In the genomic region with DNA sequence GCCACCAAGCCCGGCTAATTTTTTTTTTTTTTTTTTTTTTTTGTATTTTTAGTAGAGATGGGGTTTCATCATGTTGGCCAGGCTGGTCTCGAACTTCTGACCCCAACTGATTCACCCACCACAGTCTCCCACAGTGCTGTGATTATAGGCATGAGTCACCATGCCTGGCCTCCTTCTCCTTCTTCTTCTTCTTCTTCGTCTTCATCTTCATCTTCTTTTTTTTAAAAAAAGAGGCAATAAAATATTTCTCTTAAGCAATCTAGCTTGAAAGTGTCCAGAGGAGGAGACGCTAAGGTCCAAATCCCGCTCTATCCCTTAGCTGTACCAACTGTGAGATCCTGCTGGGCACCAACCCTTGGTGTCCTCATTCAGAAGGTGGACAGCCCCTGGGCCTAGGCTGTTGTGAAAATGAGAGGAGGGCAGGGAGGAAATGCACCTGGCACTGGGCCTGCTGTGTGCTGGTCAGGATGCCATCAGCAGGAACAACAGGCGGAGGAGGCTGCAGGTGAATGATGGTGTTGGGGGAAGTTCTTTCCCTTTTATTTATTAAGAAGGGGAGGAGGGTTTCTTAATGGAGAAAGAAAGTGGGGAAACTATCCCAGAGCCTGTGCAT, we compare ENCODE assay signal across 13 cellular contexts. TPM values are rescaled to one million over a fixed set of nuclear protein-coding genes. Genes with fewer than 3 reads are reported as not detected.
DNase-seq lines count a peak whose midpoint lies in the region; ATAC-seq, FAIRE-seq and TF ChIP-seq lines count a peak whose summit lies in the region.
"Had no signal": no experiment of that assay in that cellular context is flagged by ENCODE, and none has a peak within 500 bp of the region (broad histone marks: within the 10 kb centered on the region; RNA-seq: fewer than 3 reads in every experiment).

No MANE protein-coding gene starts in this region.

- no peak for TF ChIP-seq POLR2A in H54 (IDR thresholded peaks at IDR 0.05; ENCODE audit: low read depth, low read length)

- no peak for FAIRE-seq in H54 (lab: Jason Lieb, UNC)
- FAIRE-seq: islet of Langerhans had no signal

- H3K27ac ChIP-seq in RWPE1: peak overlapping the region; percentile 49
- H3K27ac ChIP-seq: sigmoid colon, thyroid gland had no signal

- CTCF ChIA-PET in RWPE1 (lab: Yijun Ruan, JAX): interaction anchor here (0.6 to 1.5 kb wide), 4 partner anchors 19 to 184 kb away, joined by 3 to 6 read pairs (median 4); no protein-coding TSS in a partner anchor

- H3K4me3 ChIP-seq in fibroblast of pulmonary artery (replicated peaks; ENCODE audit: low read depth, low read length): no peak overlapping the region
- H3K4me3 ChIP-seq: sigmoid colon, thyroid gland had no signal

- POLR2A ChIA-PET in RWPE1 (lab: Yijun Ruan, JAX; ENCODE audit: low non-redundant PET): no interaction called here

- no peak for ATAC-seq in left ventricle myocardium superior

- DNase-seq in A172 (ENCODE audit: low spot score): peak; percentile 81
- peak; percentile 52 for DNase-seq in H54 (ENCODE audit: insufficient read length, low spot score)
- no peak for DNase-seq in RWPE1 (ENCODE audit: low spot score)
- peak; percentile 44 for DNase-seq in fibroblast of pulmonary artery (ENCODE audit: low read depth)
- no peak for DNase-seq in DMS53 treated with DMSO at 0.1 percent for 48 hours (lab: John Stamatoyannopoulos, UW; ENCODE audit: unreplicated experiment)
- no peak for DNase-seq in cortex of kidney (lab: John Stamatoyannopoulos, UW)
- DNase-seq in NCI-H2196 (lab: John Stamatoyannopoulos, UW; ENCODE audit: unreplicated experiment): no peak
- no peak for DNase-seq in left ventricle myocardium superior
- DNase-seq: activated T-cell treated with anti-CD3 and anti-CD28 coated beads for 4 hours, NCI-H2081 treated with DMSO at 0.1 percent for 48 hours, sigmoid colon, thyroid gland had no signal

- intact Hi-C loops in left ventricle myocardium superior (cut with micrococcal nuclease): no loop called here

- no peak for TF ChIP-seq CTCF in RWPE1 (conservative IDR thresholded peaks at IDR 0.05; ENCODE audit: low read depth)
- TF ChIP-seq CTCF in fibroblast of pulmonary artery (IDR thresholded peaks at IDR 0.05; ENCODE audit: low read length, missing control alignments): no peak

RNA-seq across cellular contexts. Expression of a gene that starts 13.9 kb away (rescaled TPM):
- 495 and 497 TPM in 2 replicates for total RNA-seq in A172 (2014; rRNA removed; shearing (Covaris generic))
- total RNA-seq in left ventricle myocardium superior: 1,798 TPM

Comparison
In these comparisons a context has a peak if more than half of its experiments do, and no peak if none do; other contexts are left out.
1. DNase-seq: peak in A172 (single experiment), H54 (single experiment) and fibroblast of pulmonary artery (single experiment); none in RWPE1 (single experiment), DMS53 treated with DMSO at 0.1 percent for 48 hours (single experiment), cortex of kidney (single experiment), NCI-H2196 (single experiment) and left ventricle myocardium superior (single experiment).